2 cellular contexts compared by ENCODE assay signal in the genomic region with DNA sequence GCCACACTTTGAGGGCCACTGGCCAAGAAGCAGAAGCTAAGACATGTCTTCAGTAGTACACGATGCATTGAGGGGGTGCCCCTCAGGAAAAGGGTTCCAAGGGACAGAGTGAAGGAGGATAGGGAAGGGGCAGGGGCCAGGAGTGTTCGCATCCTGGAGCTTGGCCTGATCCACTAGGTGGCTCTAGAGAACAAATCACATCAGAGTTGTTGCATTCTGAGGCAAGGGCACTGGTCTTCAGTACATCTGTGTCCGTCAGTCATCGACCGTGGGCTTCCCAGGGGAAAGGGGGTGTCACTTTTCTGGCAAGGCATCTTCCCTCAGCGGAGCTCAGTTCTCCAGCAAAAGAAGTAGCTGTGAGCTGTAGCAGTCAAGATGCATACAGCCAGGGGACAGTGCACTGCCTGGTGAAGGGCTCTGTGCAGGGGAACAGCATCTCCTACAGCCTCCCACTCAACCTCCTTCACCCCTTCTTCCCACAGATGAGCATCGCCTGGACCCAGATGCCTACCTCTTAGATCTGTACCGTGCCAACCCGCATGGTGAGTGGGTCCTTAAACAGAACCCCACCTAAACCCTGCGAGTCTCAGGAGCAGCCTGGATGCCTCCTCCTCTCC.
TF ChIP-seq lines count a peak whose summit lies in the region.

No MANE protein-coding gene starts in this region.

TF ChIP-seq in A549, 52 proteins besides CTCF, POLR2A, EP300 and RAD21 (continued from another document):
- TF ChIP-seq, protein P1, sequence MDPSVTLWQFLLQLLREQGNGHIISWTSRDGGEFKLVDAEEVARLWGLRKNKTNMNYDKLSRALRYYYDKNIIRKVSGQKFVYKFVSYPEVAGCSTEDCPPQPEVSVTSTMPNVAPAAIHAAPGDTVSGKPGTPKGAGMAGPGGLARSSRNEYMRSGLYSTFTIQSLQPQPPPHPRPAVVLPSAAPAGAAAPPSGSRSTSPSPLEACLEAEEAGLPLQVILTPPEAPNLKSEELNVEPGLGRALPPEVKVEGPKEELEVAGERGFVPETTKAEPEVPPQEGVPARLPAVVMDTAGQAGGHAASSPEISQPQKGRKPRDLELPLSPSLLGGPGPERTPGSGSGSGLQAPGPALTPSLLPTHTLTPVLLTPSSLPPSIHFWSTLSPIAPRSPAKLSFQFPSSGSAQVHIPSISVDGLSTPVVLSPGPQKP (IDR thresholded peaks at IDR 0.05; ENCODE audit: low read depth, low read length), result no peak
- TF ChIP-seq, protein P2, sequence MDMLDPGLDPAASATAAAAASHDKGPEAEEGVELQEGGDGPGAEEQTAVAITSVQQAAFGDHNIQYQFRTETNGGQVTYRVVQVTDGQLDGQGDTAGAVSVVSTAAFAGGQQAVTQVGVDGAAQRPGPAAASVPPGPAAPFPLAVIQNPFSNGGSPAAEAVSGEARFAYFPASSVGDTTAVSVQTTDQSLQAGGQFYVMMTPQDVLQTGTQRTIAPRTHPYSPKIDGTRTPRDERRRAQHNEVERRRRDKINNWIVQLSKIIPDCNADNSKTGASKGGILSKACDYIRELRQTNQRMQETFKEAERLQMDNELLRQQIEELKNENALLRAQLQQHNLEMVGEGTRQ (IDR thresholded peaks at IDR 0.05), result no peak

TF ChIP-seq in endothelial cell of umbilical vein, 7 proteins besides CTCF, POLR2A, EP300 and RAD21 (continued from another document):
- no peak for TF ChIP-seq GATA2 (IDR thresholded peaks at IDR 0.05; ENCODE audit: insufficient read depth, insufficient read length, low read depth, low read length)
- TF ChIP-seq EZH2 (IDR thresholded peaks at IDR 0.05; ENCODE audit: borderline replicate concordance, low read depth, low read length, severe bottlenecking), result no peak
- TF ChIP-seq, protein P3, sequence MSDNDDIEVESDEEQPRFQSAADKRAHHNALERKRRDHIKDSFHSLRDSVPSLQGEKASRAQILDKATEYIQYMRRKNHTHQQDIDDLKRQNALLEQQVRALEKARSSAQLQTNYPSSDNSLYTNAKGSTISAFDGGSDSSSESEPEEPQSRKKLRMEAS (IDR thresholded peaks at IDR 0.05; ENCODE audit: insufficient read depth, insufficient read length), result no peak
- no peak for TF ChIP-seq POLR2AphosphoS5 (IDR thresholded peaks at IDR 0.05; ENCODE audit: insufficient read depth, low read depth, low read length)
- no peak for TF ChIP-seq JUN (IDR thresholded peaks at IDR 0.05; ENCODE audit: borderline replicate concordance, insufficient read depth, insufficient read length, low read depth)
